16 cellular contexts compared by ENCODE assay signal in genomic region chr7:92177362-92177761, GRCh38. TPM values are rescaled to one million over a fixed set of nuclear protein-coding genes. Genes with fewer than 3 reads are reported as not detected.
DNase-seq lines count a peak whose midpoint lies in the region; TF ChIP-seq lines count a peak whose summit lies in the region.
"Had no signal": no experiment of that assay in that cellular context is flagged by ENCODE, and none has a peak within 500 bp of the region (broad histone marks: within the 10 kb centered on the region; RNA-seq: fewer than 3 reads in every experiment).

No MANE protein-coding gene starts in this region.

- H3K27me3 ChIP-seq in brain microvascular endothelial cell (replicated peaks): no peaks in the 10 kb centered on the region
- H3K27me3 ChIP-seq in ascending aorta: no peaks in the 10 kb centered on the region
- H3K27me3 ChIP-seq: adrenal gland had no signal

- DNase-seq in DMS 273 (lab: John Stamatoyannopoulos, UW; ENCODE audit: unreplicated experiment) (peak; percentile 70), MV-4-11 (lab: John Stamatoyannopoulos, UW) (peak; percentile 10), brain microvascular endothelial cell (peak; percentile 37), kidney tubule cell (ENCODE audit: low spot score) (peak; percentile 40), ascending aorta (ENCODE audit: low spot score in 2 of 2) (no peak), SK-N-DZ (ENCODE audit: low spot score) (no peak), mesenteric fat pad (ENCODE audit: low spot score) (no peak), Kasumi-1 (lab: John Stamatoyannopoulos, UW) (no peak)
- DNase-seq: activated CD8-positive, alpha-beta memory T cell treated with anti-CD3 and anti-CD28 coated beads, Interleukin-2, amount 50 U/mL, for 4 hours; effector CD8-positive, alpha-beta T cell; GDM1; NCI-H2081 treated with DMSO at 0.1 percent for 48 hours; stimulated activated CD4-positive, alpha-beta T cell treated with anti-CD3 and anti-CD28 coated beads, Interleukin-4, amount 100 ng/mL, for 1 hour; stimulated activated naive CD4-positive, alpha-beta T cell treated with Interleukin-2 at 50 U/mL for 16 hours had no signal

- in situ Hi-C loops in brain microvascular endothelial cell (cut with HindIII; ENCODE audit: low pct_ligation_motif_present, low sequenced_read_pairs): no loop called here

- H3K36me3 ChIP-seq in brain microvascular endothelial cell (replicated peaks) (no peaks in the 10 kb centered on the region), ascending aorta (no peaks in the 10 kb centered on the region)
- H3K36me3 ChIP-seq: adrenal gland; BLaER1 treated with 17β-estradiol and CSF1 and Interleukin-3, amounts not matched to agents 10 nM and 100 nM had no signal

- intact Hi-C loops in ascending aorta (cut with DNase I): no loop called here

- no peak for TF ChIP-seq CTCF in brain microvascular endothelial cell (IDR thresholded peaks at IDR 0.05; ENCODE audit: low read depth, low read length, missing control alignments)
- no peak for TF ChIP-seq CTCF in ascending aorta (IDR thresholded peaks at IDR 0.05)

- H3K4me3 ChIP-seq in brain microvascular endothelial cell (ENCODE audit: low read depth, low read length) (no peak overlapping the region), ascending aorta (no peak overlapping the region)
- H3K4me3 ChIP-seq: adrenal gland; BLaER1 treated with 17β-estradiol and CSF1 and Interleukin-3, amounts not matched to agents 10 nM and 100 nM had no signal

- peaks cover 0 to 4% of the 10 kb centered on the region in 2 donors for H3K4me1 ChIP-seq in ascending aorta

- no peak overlapping the region for H3K27ac ChIP-seq in brain microvascular endothelial cell
- H3K27ac ChIP-seq in ascending aorta: no peak overlapping the region
- H3K27ac ChIP-seq: adrenal gland; BLaER1 treated with 17β-estradiol and CSF1 and Interleukin-3, amounts not matched to agents 10 nM and 100 nM had no signal

- peaks cover 0 to 6% of the 10 kb centered on the region in 2 donors for H3K9me3 ChIP-seq in ascending aorta
- H3K9me3 ChIP-seq: adrenal gland had no signal

RNA-seq across cellular contexts. Expression of gene LRRD1, which starts 1.6 kb away (rescaled TPM):
- not detected for total RNA-seq in ascending aorta
- not detected in 2 replicates for polyA plus RNA-seq in SK-N-DZ (2014; cell fraction: cytosol; rRNA removed)
- polyA plus RNA-seq in SK-N-DZ (2014; cell fraction: nucleus; rRNA removed): 0.10 and 0.47 TPM in 2 replicates
- not detected for total RNA-seq in mesenteric fat pad

RNA-seq across cellular contexts. Expression of gene CYP51A1, which starts 43.1 kb away (rescaled TPM):
- 19.9 TPM for total RNA-seq in ascending aorta
- 113 and 128 TPM in 2 replicates for polyA plus RNA-seq in SK-N-DZ (2014; cell fraction: cytosol; rRNA removed)
- 18.8 and 22.5 TPM in 2 replicates for polyA plus RNA-seq in SK-N-DZ (2014; cell fraction: nucleus; rRNA removed)
- 36.6 TPM for total RNA-seq in mesenteric fat pad

Comparison
In these comparisons a context has a peak if more than half of its experiments do, and no peak if none do; other contexts are left out.
1. DNase-seq: peak in DMS 273 (single experiment), MV-4-11 (single experiment), brain microvascular endothelial cell (single experiment) and kidney tubule cell (single experiment); none in ascending aorta (0 of 2), SK-N-DZ (single experiment), mesenteric fat pad (single experiment) and Kasumi-1 (0 of 2).